Comparison of ENCODE assay signal across 8 cellular contexts in genomic region chr4:1511441-1512041, GRCh38.
DNase-seq lines count a peak whose midpoint lies in the region; ATAC-seq and TF ChIP-seq lines count a peak whose summit lies in the region.

No MANE protein-coding gene starts in this region.

- in situ Hi-C loops in GM23248 (cut with MboI) = no loop called here

- WGBS in GM23248 (ENCODE audit: low coverage in 1 of 2, low lambda C conversion rate in 2 of 2, missing lambda C conversion rate in 2 of 2), 2 experiments = 76 to 78% methylated on average over 20 of the region's 22 CpGs
- WGBS in psoas muscle, 3 donors = 88 to 94% (median 91%) methylated on average over 20 to 22 of the region's 22 CpGs

- H3K4me1 ChIP-seq in GM23248 (ENCODE audit: insufficient read depth) (no peaks in the 10 kb centered on the region), psoas muscle (no peaks in the 10 kb centered on the region)

- no peak overlapping the region for H3K4me2 ChIP-seq in GM23248 (ENCODE audit: unreplicated experiment)

- no peak overlapping the region for H3K9ac ChIP-seq in GM23248

- ATAC-seq in psoas muscle (peak in 3 of 4 donors; percentile 20 to 82 (median 76)), GM21737 (IDR thresholded peaks at IDR 0.05; ENCODE audit: unreplicated experiment) (no peak)

- H4K20me1 ChIP-seq in GM23248 (ENCODE audit: insufficient read depth) = no peaks in the 10 kb centered on the region

- TF ChIP-seq CTCF in psoas muscle (IDR thresholded peaks at IDR 0.05) = no peak

- DNase-seq in GM23248 (peak; percentile 37), SK-N-DZ (ENCODE audit: low spot score) (peak; percentile 31), fibroblast of gingiva (ENCODE audit: low read depth) (peak; percentile 68), psoas muscle (peak; percentile 72 to 78), NCI-H510A treated with DMSO at 0.1 percent for 48 hours (lab: John Stamatoyannopoulos, UW) (no peak), superior temporal gyrus (ENCODE audit: extremely low spot score) (no peak), GF-D8 (lab: John Stamatoyannopoulos, UW) (no peak)

- intact Hi-C loops in psoas muscle (cut with DNase I) = loop anchor here (5.0 to 10.0 kb wide), 2 partner anchors 154 to 157 kb away; no protein-coding TSS in a partner anchor

- no peak overlapping the region for H2AFZ ChIP-seq in GM23248

- no peaks in the 10 kb centered on the region for H3K79me2 ChIP-seq in GM23248 (ENCODE audit: insufficient read depth)

- no peaks in the 10 kb centered on the region for H3K9me3 ChIP-seq in GM23248 (ENCODE audit: low read depth)
- no peaks in the 10 kb centered on the region for H3K9me3 ChIP-seq in psoas muscle

- H3K4me3 ChIP-seq in GM23248 (no peak overlapping the region), psoas muscle (no peak overlapping the region)

- H3K36me3 ChIP-seq in GM23248 (ENCODE audit: low read depth) = no peaks in the 10 kb centered on the region
- no peaks in the 10 kb centered on the region for H3K36me3 ChIP-seq in psoas muscle (ENCODE audit: insufficient read depth in 1 of 2, low read depth in 1 of 2)

- H3K27me3 ChIP-seq in GM23248 (replicated peaks; ENCODE audit: insufficient read depth) (peaks cover 31% of the 10 kb centered on the region), psoas muscle (ENCODE audit: insufficient read depth in 3 of 3, low read length in 2 of 3) (peaks cover 0 to 50% (median 13%) of the 10 kb centered on the region in 3 donors)

- H3F3A ChIP-seq in GM23248 (ENCODE audit: insufficient read depth) = no peaks in the 10 kb centered on the region

- no peaks in the 10 kb centered on the region for H3K9me2 ChIP-seq in GM23248 (ENCODE audit: insufficient read depth)

- H3K27ac ChIP-seq in GM23248 (no peak overlapping the region), psoas muscle (no peak overlapping the region)

Comparison
In these comparisons a context has a peak if more than half of its experiments do, and no peak if none do; other contexts are left out.
1. DNase-seq: peak in GM23248 (single experiment), SK-N-DZ (single experiment), fibroblast of gingiva (single experiment) and psoas muscle (2 of 2); none in NCI-H510A treated with DMSO at 0.1 percent for 48 hours (single experiment), superior temporal gyrus (single experiment) and GF-D8 (single experiment).